Comparison of ENCODE assay signal across 14 cellular contexts in genomic region chr2:213145723-213146242, GRCh38. TPM values are rescaled to one million over a fixed set of nuclear protein-coding genes. Genes with fewer than 3 reads are reported as not detected.
DNase-seq lines count a peak whose midpoint lies in the region; TF ChIP-seq lines count a peak whose summit lies in the region.
"Had no signal": no experiment of that assay in that cellular context is flagged by ENCODE, and none has a peak within 500 bp of the region (broad histone marks: within the 10 kb centered on the region; RNA-seq: fewer than 3 reads in every experiment).

No MANE protein-coding gene starts in this region.

- H3K27me3 ChIP-seq in ACC112 (ENCODE audit: insufficient read depth, low read length), result no peaks in the 10 kb centered on the region
- H3K27me3 ChIP-seq in GM06990 (replicated peaks; ENCODE audit: control insufficient read depth, insufficient read depth, low read length), result no peaks in the 10 kb centered on the region
- no peaks in the 10 kb centered on the region for H3K27me3 ChIP-seq in esophagus squamous epithelium
- no peaks in the 10 kb centered on the region for H3K27me3 ChIP-seq in H9 (ENCODE audit: insufficient read depth, low read length)
- H3K27me3 ChIP-seq: esophagus muscularis mucosa, upper lobe of left lung had no signal

- no peak overlapping the region for H3K23ac ChIP-seq in H9 (ENCODE audit: insufficient read length, low read depth, low read length)

- H3K56ac ChIP-seq in H9 (ENCODE audit: insufficient read length, low read depth, low read length), result no peak overlapping the region

- no peak overlapping the region for H3K9ac ChIP-seq in H9 (ENCODE audit: extremely low read depth, insufficient read length, low read length)

- CTCF ChIA-PET in OCI-LY7 (lab: Charles Lee; ENCODE audit: unreplicated experiment), result no interaction called here

- no peaks in the 10 kb centered on the region for H3K79me1 ChIP-seq in H9 (ENCODE audit: insufficient read depth, low read depth, low read length, poor library complexity, severe bottlenecking)

- H4K8ac ChIP-seq in H9 (replicated peaks; ENCODE audit: insufficient read length, low read depth, low read length), result no peak overlapping the region

- H3K27ac Mint-ChIP-seq in H9 (no peak overlapping the region), CD14-positive monocyte (no peak overlapping the region)

- H4K5ac ChIP-seq in H9 (ENCODE audit: insufficient read length, low read depth, low read length), result no peak overlapping the region

- intact Hi-C loops in OCI-LY7 (cut with micrococcal nuclease; ENCODE audit: unreplicated experiment), result no loop called here
- intact Hi-C loops in esophagus squamous epithelium (cut with DNase I), result no loop called here
- intact Hi-C loops in CD14-positive monocyte (cut with micrococcal nuclease), result no loop called here

- H3K9me2 ChIP-seq in OCI-LY7 (ENCODE audit: insufficient read depth, low read length), result no peaks in the 10 kb centered on the region

- H3K36me3 ChIP-seq in ACC112 (ENCODE audit: insufficient read depth, low read length) (peaks cover 7% of the 10 kb centered on the region; the same call in 1 of the 2 replicates), GM06990 (ENCODE audit: control insufficient read depth, insufficient read depth, low read length) (no peaks in the 10 kb centered on the region; the same call in 1 of the 2 replicates), OCI-LY7 (ENCODE audit: insufficient read depth, low read length) (peaks cover 49% of the 10 kb centered on the region), esophagus squamous epithelium (peaks cover 0 to 20% (median 0%) of the 10 kb centered on the region in 3 donors)
- H3K36me3 ChIP-seq: esophagus muscularis mucosa, upper lobe of left lung had no signal

- H3K9me3 ChIP-seq in OCI-LY7 (ENCODE audit: low read length) (no peaks in the 10 kb centered on the region), esophagus squamous epithelium (no peaks in the 10 kb centered on the region), H9 (ENCODE audit: control insufficient read depth, low read depth, low read length) (no peaks in the 10 kb centered on the region)
- H3K9me3 ChIP-seq: esophagus muscularis mucosa, upper lobe of left lung had no signal

- H4K20me1 ChIP-seq in OCI-LY7 (ENCODE audit: insufficient read depth, low read length), result no peaks in the 10 kb centered on the region
- H4K20me1 ChIP-seq in H9 (ENCODE audit: control insufficient read depth, insufficient read depth, insufficient read length), result no peaks in the 10 kb centered on the region

- no peaks in the 10 kb centered on the region for H3K9me3 Mint-ChIP-seq in H9
- no peaks in the 10 kb centered on the region for H3K9me3 Mint-ChIP-seq in CD14-positive monocyte
- H3K9me3 Mint-ChIP-seq: naive B cell had no signal

- H3K27ac ChIP-seq in ACC112 (ENCODE audit: low read depth, low read length) (no peak overlapping the region), OCI-LY7 (ENCODE audit: low read depth, low read length, poor library complexity, severe bottlenecking) (no peak overlapping the region), esophagus squamous epithelium (peak overlapping the region in 1 of 4 donors; percentile 44), H9 (ENCODE audit: insufficient read length, low read depth, low read length) (no peak overlapping the region)
- H3K27ac ChIP-seq: esophagus muscularis mucosa, upper lobe of left lung had no signal

- H2BK120ac ChIP-seq in H9 (ENCODE audit: low read depth, low read length, poor library complexity, severe bottlenecking), result no peak overlapping the region

- no peaks in the 10 kb centered on the region for H3K36me3 Mint-ChIP-seq in H9 (ENCODE audit: insufficient read depth in 1 of 3, low read depth in 3 of 3)
- H3K36me3 Mint-ChIP-seq in CD14-positive monocyte, result no peaks in the 10 kb centered on the region

- no peaks in the 10 kb centered on the region for H3K27me3 Mint-ChIP-seq in H9 (ENCODE audit: low read depth)
- H3K27me3 Mint-ChIP-seq in CD14-positive monocyte (ENCODE audit: low read depth in 3 of 3), result peaks cover 2 to 9% (median 7%) of the 10 kb centered on the region in 3 donors
- H3K27me3 Mint-ChIP-seq: naive B cell had no signal

- no TSS peak for BruUV-seq in OCI-LY7 (replicated peaks; lab: Mats Ljungman, UMichigan)

- no peak for TF ChIP-seq POLR2A in esophagus squamous epithelium (IDR thresholded peaks at IDR 0.05)

- H3K4me2 ChIP-seq in OCI-LY7 (ENCODE audit: low read length), result peak overlapping the region; percentile 37; the same call in 1 of the 2 replicates
- no peak overlapping the region for H3K4me2 ChIP-seq in H9 (ENCODE audit: insufficient read depth, insufficient read length, low read length)

- 53 to 63% methylated on average over 1 of the region's 1 CpG for WGBS in esophagus squamous epithelium, 2 donors
- no CpG with 5 or more reads among the region's 1 CpG for WGBS in H9 (ENCODE audit: extremely low coverage, insufficient read length, low lambda C conversion rate)

- no peak for DNase-seq in GM06990 (ENCODE audit: extremely low read depth, insufficient read length)
- no peak for DNase-seq in OCI-LY7 (ENCODE audit: low spot score)
- DNase-seq in esophagus squamous epithelium (lab: John Stamatoyannopoulos, UW), result no peak
- DNase-seq in NCI-H2171 treated with DMSO at 0.1 percent for 48 hours (lab: John Stamatoyannopoulos, UW), result no peak
- DNase-seq in H9, result no peak
- DNase-seq in CD14-positive monocyte (ENCODE audit: low spot score), result no peak
- DNase-seq in stimulated activated CD4-positive, alpha-beta T cell treated with anti-CD3 and anti-CD28 coated beads, Interleukin-2, amount 100 ng/mL, for 48 hours, result no peak
- DNase-seq: HCEC 1CT, Karpas-422, naive B cell, NCI-H187, upper lobe of left lung had no signal

- H3K4me3 ChIP-seq in ACC112 (ENCODE audit: low read depth, low read length), result peak overlapping the region; percentile 55
- H3K4me3 ChIP-seq in GM06990 (replicated peaks; ENCODE audit: low read depth, low read length), result peak overlapping the region; percentile 41
- no peak overlapping the region for H3K4me3 ChIP-seq in OCI-LY7 (ENCODE audit: low read depth, low read length, poor library complexity, severe bottlenecking)
- H3K4me3 ChIP-seq in esophagus squamous epithelium, result peak overlapping the region in 3 of 4 donors; percentile 14 to 96 (median 85)
- H3K4me3 ChIP-seq: esophagus muscularis mucosa, upper lobe of left lung had no signal

- no peak overlapping the region for H4K91ac ChIP-seq in H9 (ENCODE audit: insufficient read length, low read depth, low read length)

- H3K4ac ChIP-seq in H9 (ENCODE audit: low read depth, low read length), result no peak overlapping the region

- H3T11ph ChIP-seq in H9 (ENCODE audit: low read length), result no peak overlapping the region

- H2BK5ac ChIP-seq in H9 (ENCODE audit: insufficient read length, low read length), result no peak overlapping the region

- H3K4me1 ChIP-seq in ACC112 (ENCODE audit: control insufficient read depth, insufficient read depth, low read length, unreplicated experiment), result peaks cover 19% of the 10 kb centered on the region
- H3K4me1 ChIP-seq in OCI-LY7 (ENCODE audit: insufficient read depth, low read length, poor library complexity, severe bottlenecking), result peaks cover 24% of the 10 kb centered on the region
- peaks cover 0 to 73% (median 6%) of the 10 kb centered on the region in 3 donors for H3K4me1 ChIP-seq in esophagus squamous epithelium
- no peaks in the 10 kb centered on the region for H3K4me1 ChIP-seq in H9 (ENCODE audit: insufficient read depth, low read length)

- H3K23me2 ChIP-seq in H9 (ENCODE audit: insufficient read length, low read depth, low read length, poor library complexity, severe bottlenecking), result no peaks in the 10 kb centered on the region

- no peak overlapping the region for H2AK5ac ChIP-seq in H9 (ENCODE audit: insufficient read length, low read length)

- TF ChIP-seq CTCF in GM06990 (IDR thresholded peaks at IDR 0.05; ENCODE audit: insufficient read depth, low read length, poor library complexity, severe bottlenecking) (no peak), OCI-LY7 (conservative IDR thresholded peaks at IDR 0.05; ENCODE audit: low read length) (no peak), esophagus squamous epithelium (IDR thresholded peaks at IDR 0.05) (no peak), H9 (conservative IDR thresholded peaks at IDR 0.05) (no peak), CD14-positive monocyte (IDR thresholded peaks at IDR 0.05) (no peak)

- H2BK20ac ChIP-seq in H9 (ENCODE audit: low read depth, low read length, poor library complexity, severe bottlenecking), result no peak overlapping the region

- H3K79me2 ChIP-seq in ACC112 (ENCODE audit: control insufficient read depth, insufficient read depth, low read length, unreplicated experiment) (peaks cover 74% of the 10 kb centered on the region), OCI-LY7 (ENCODE audit: insufficient read depth, low read depth, low read length) (peaks cover 31% of the 10 kb centered on the region; the same call in 1 of the 2 replicates), H9 (ENCODE audit: insufficient read depth, low read length) (no peaks in the 10 kb centered on the region)

- no peak overlapping the region for H2BK12ac ChIP-seq in H9 (ENCODE audit: insufficient read length, low read depth, low read length)

- H3K4me1 Mint-ChIP-seq in H9, result peaks cover 12 to 13% of the 10 kb centered on the region in 2 experiments
- peaks cover 21% of the 10 kb centered on the region for H3K4me1 Mint-ChIP-seq in CD14-positive monocyte

- H2BK15ac ChIP-seq in H9 (ENCODE audit: low read depth, low read length), result no peak overlapping the region

- peak overlapping the region; percentile 7 for H2AFZ ChIP-seq in ACC112 (ENCODE audit: low read length, unreplicated experiment)
- H2AFZ ChIP-seq in OCI-LY7 (ENCODE audit: low read length), result peak overlapping the region; percentile 17; the same call in 1 of the 2 replicates
- H2AFZ ChIP-seq in H9 (ENCODE audit: low read length), result no peak overlapping the region

- H3K4me3 Mint-ChIP-seq in H9, result no peak overlapping the region
- H3K4me3 Mint-ChIP-seq in CD14-positive monocyte, result no peak overlapping the region

- no peak overlapping the region for H3K14ac ChIP-seq in H9 (ENCODE audit: insufficient read depth, low read length)

- POLR2A ChIA-PET in OCI-LY7 (lab: Charles Lee), result interaction anchor here (1.0 to 9.4 kb wide), 7 partner anchors 11 to 254 kb away, joined by 3 to 108 read pairs (median 7); no protein-coding TSS in a partner anchor

- no peak overlapping the region for H3K18ac ChIP-seq in H9 (ENCODE audit: insufficient read length, low read depth, low read length)

RNA-seq across cellular contexts. Expression of gene IKZF2, which starts 5.6 kb away (rescaled TPM):
- total RNA-seq in OCI-LY7 (2014; rRNA removed; shearing (Covaris generic)), result 45.1 and 54.6 TPM in 2 replicates
- total RNA-seq in OCI-LY7 (2022) (20.0 and 23.3 TPM in 2 replicates), esophagus squamous epithelium (10 to 100 TPM; 44.1 to 96.1 (median 78.6) TPM), H9 (2021) (1.9 and 3.0 TPM in 2 replicates)
- polyA plus RNA-seq in CD14-positive monocyte, result under 1 TPM; 0.10 to 0.12 TPM
